ENCODE assay signal across 12 cellular contexts in the genomic region with DNA sequence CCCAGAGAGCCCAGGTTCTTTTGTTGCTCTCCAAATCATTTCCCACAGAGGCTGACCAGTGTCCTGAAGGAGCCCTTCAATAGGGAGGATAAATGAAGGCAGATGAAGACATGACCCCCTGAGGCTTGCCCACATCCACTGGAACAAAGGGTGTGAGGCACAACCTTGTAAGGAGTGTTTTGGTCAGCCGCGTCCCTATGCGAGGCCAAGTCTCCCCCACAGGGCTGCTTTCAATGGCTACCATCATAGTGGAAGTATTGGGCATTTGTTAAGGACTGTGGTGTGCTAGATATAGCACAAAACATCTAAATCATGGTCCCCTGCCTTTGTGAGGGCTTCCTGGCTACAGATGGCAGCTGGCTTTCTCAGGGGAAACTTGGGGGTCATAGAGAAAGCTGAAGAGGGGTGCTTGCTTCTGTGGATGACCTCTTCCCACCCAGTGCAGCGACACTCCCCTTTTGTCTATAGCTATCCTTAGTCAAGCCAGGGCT.
DNase-seq lines count a peak whose midpoint lies in the region; ATAC-seq and TF ChIP-seq lines count a peak whose summit lies in the region.
"Had no signal": no experiment of that assay in that cellular context is flagged by ENCODE, and none has a peak within 500 bp of the region (broad histone marks: within the 10 kb centered on the region; RNA-seq: fewer than 3 reads in every experiment).

No MANE protein-coding gene starts in this region.

- peak overlapping the region; percentile 69 to 77; a peak in 3 of 4 replicates for H3K27ac ChIP-seq in SK-N-SH (ENCODE audit: low read depth in 2 of 2, low read length in 1 of 2)
- H3K27ac ChIP-seq in dorsolateral prefrontal cortex: peak overlapping the region in 40 of 59 donors; percentile 2 to 81 (median 52)
- peak overlapping the region; percentile 51 for H3K27ac ChIP-seq in upper lobe of right lung
- H3K27ac ChIP-seq in CD4-positive, alpha-beta memory T cell (ENCODE audit: low read depth, low read length): no peak overlapping the region
- H3K27ac ChIP-seq: 22Rv1 had no signal

- no peak overlapping the region for H2AFZ ChIP-seq in SK-N-SH (ENCODE audit: low read depth)

- peak overlapping the region; percentile 3; the same call in 1 of the 2 replicates for H3K9ac ChIP-seq in SK-N-SH

- 0 out of 2 replicates have a peak overlapping the region, but pooled peaks have one; percentile 10 for H3K4me2 ChIP-seq in SK-N-SH

- H3K9me2 ChIP-seq in SK-N-SH: no peaks in the 10 kb centered on the region

- peaks cover 6% of the 10 kb centered on the region for H3K27me3 Mint-ChIP-seq in nephron progenitor cell (ENCODE audit: low read depth, poor library complexity)
- H3K27me3 Mint-ChIP-seq in CD4-positive, alpha-beta memory T cell: no peaks in the 10 kb centered on the region
- H3K27me3 Mint-ChIP-seq: activated CD4-positive, alpha-beta T cell treated with anti-CD3 and anti-CD28 coated beads for 36 hours had no signal

- 100% methylated on average over 1 of the region's 4 CpGs for WGBS in SK-N-SH (ENCODE audit: low lambda C conversion rate)

- H3K27me3 ChIP-seq in SK-N-SH (ENCODE audit: insufficient read depth) (no peaks in the 10 kb centered on the region), dorsolateral prefrontal cortex (no peaks in the 10 kb centered on the region), upper lobe of right lung (no peaks in the 10 kb centered on the region)
- H3K27me3 ChIP-seq in CD4-positive, alpha-beta memory T cell (ENCODE audit: insufficient read depth, low read length): no peaks in the 10 kb centered on the region

- no peak for TF ChIP-seq RAD21 in SK-N-SH (IDR thresholded peaks at IDR 0.05; ENCODE audit: low read length)

- no peaks in the 10 kb centered on the region for H3K79me2 ChIP-seq in SK-N-SH (ENCODE audit: insufficient read depth)

- POLR2A ChIA-PET in SK-N-SH (lab: Yijun Ruan, JAX): no interaction called here
- POLR2A ChIA-PET in CD4-positive, alpha-beta memory T cell (lab: Charles Lee; ENCODE audit: partially characterized antibody): no interaction called here

- H3K4me1 ChIP-seq in SK-N-SH (ENCODE audit: control insufficient read depth in 1 of 2, insufficient read depth in 2 of 2, low read depth in 1 of 2, low read length in 1 of 2): peaks cover 4 to 16% of the 10 kb centered on the region in 2 experiments; a peak in 3 of 4 replicates
- H3K4me1 ChIP-seq in upper lobe of right lung: peaks cover 17% of the 10 kb centered on the region
- H3K4me1 ChIP-seq in CD4-positive, alpha-beta memory T cell (ENCODE audit: insufficient read depth, low read length): peaks cover 2% of the 10 kb centered on the region
- H3K4me1 ChIP-seq: prostate gland had no signal

- H3K27ac Mint-ChIP-seq in nephron progenitor cell: peak overlapping the region; percentile 31
- no peak overlapping the region for H3K27ac Mint-ChIP-seq in CD4-positive, alpha-beta memory T cell
- H3K27ac Mint-ChIP-seq: activated CD4-positive, alpha-beta T cell treated with anti-CD3 and anti-CD28 coated beads for 36 hours had no signal

- TF ChIP-seq CTCF in SK-N-SH (IDR thresholded peaks at IDR 0.05) (no peak), dorsolateral prefrontal cortex (IDR thresholded peaks at IDR 0.05 in 54 of 56, conservative IDR thresholded peaks at IDR 0.05 in 2 of 56; ENCODE audit: low read depth in 1 of 56, partially characterized antibody in 56 of 56) (no peak), nephron progenitor cell (IDR thresholded peaks at IDR 0.05) (no peak), upper lobe of right lung (IDR thresholded peaks at IDR 0.05) (no peak)

- H3F3A ChIP-seq in SK-N-SH (replicated peaks; ENCODE audit: insufficient read depth): no peaks in the 10 kb centered on the region

- ATAC-seq in SK-N-SH treated with all-trans-retinoic acid at 6 μM for 48 hours (no peak; the same call in 2 of the 3 replicates), upper lobe of right lung (no peak), GM21717 (IDR thresholded peaks at IDR 0.05; ENCODE audit: unreplicated experiment) (no peak)

- no peak for TF ChIP-seq EP300 in SK-N-SH (IDR thresholded peaks at IDR 0.05; ENCODE audit: borderline replicate concordance in 1 of 2, low read depth in 1 of 2, low read length in 1 of 2)

- H3K36me3 ChIP-seq in SK-N-SH (replicated peaks in 1 of 2; ENCODE audit: control insufficient read depth in 1 of 2, insufficient read depth in 2 of 2, low read length in 1 of 2) (no peaks in the 10 kb centered on the region), upper lobe of right lung (no peaks in the 10 kb centered on the region)
- no peaks in the 10 kb centered on the region for H3K36me3 ChIP-seq in CD4-positive, alpha-beta memory T cell (ENCODE audit: insufficient read depth, low read length)
- H3K36me3 ChIP-seq: prostate gland had no signal

- intact Hi-C loops in dorsolateral prefrontal cortex (cut with DNase I) (no loop called here), upper lobe of right lung (cut with DNase I) (no loop called here)
- intact Hi-C loops in CD4-positive, alpha-beta memory T cell (cut with micrococcal nuclease): no loop called here

- H3K36me3 Mint-ChIP-seq in nephron progenitor cell (ENCODE audit: low read depth): peaks cover 6% of the 10 kb centered on the region
- H3K36me3 Mint-ChIP-seq in CD4-positive, alpha-beta memory T cell: peaks cover 0 to 4% of the 10 kb centered on the region in 2 donors

- peaks cover 82% of the 10 kb centered on the region for H3K4me1 Mint-ChIP-seq in nephron progenitor cell
- H3K4me1 Mint-ChIP-seq in CD4-positive, alpha-beta memory T cell: peaks cover 13 to 20% (median 15%) of the 10 kb centered on the region in 4 donors

- CTCF ChIA-PET in SK-N-SH (lab: Yijun Ruan, JAX): interaction anchor here (1.4 kb wide), 1 partner anchor 312 kb away, joined by 4 read pairs; no protein-coding TSS in a partner anchor
- CTCF ChIA-PET in CD4-positive, alpha-beta memory T cell (lab: Charles Lee; ENCODE audit: partially characterized antibody): interaction anchor here (1.0 to 1.1 kb wide), 2 partner anchors 9 to 15 kb away, joined by 3 to 4 read pairs; no protein-coding TSS in a partner anchor

- no peak overlapping the region for H3K4me3 Mint-ChIP-seq in nephron progenitor cell
- peak overlapping the region in 1 of 8 donors; percentile 9 for H3K4me3 Mint-ChIP-seq in CD4-positive, alpha-beta memory T cell
- H3K4me3 Mint-ChIP-seq: activated CD4-positive, alpha-beta T cell treated with anti-CD3 and anti-CD28 coated beads for 36 hours had no signal

- no peaks in the 10 kb centered on the region for H4K20me1 ChIP-seq in SK-N-SH (ENCODE audit: insufficient read depth)

- no peak overlapping the region for H3K4me3 ChIP-seq in SK-N-SH (ENCODE audit: low read depth in 2 of 2, low read length in 1 of 2)
- H3K4me3 ChIP-seq in dorsolateral prefrontal cortex: no peak overlapping the region
- no peak overlapping the region for H3K4me3 ChIP-seq in upper lobe of right lung
- H3K4me3 ChIP-seq in CD4-positive, alpha-beta memory T cell (ENCODE audit: low read length in 2 of 2): no peak overlapping the region
- H3K4me3 ChIP-seq: prostate gland had no signal

- no peaks in the 10 kb centered on the region for H3K9me3 ChIP-seq in SK-N-SH
- no peaks in the 10 kb centered on the region for H3K9me3 ChIP-seq in upper lobe of right lung
- no peaks in the 10 kb centered on the region for H3K9me3 ChIP-seq in CD4-positive, alpha-beta memory T cell (ENCODE audit: control insufficient read depth in 1 of 2, low read length in 2 of 2)
- H3K9me3 ChIP-seq: prostate gland had no signal

- DNase-seq in SK-N-SH (no peak), dorsolateral prefrontal cortex (no peak), nephron progenitor cell (no peak), upper lobe of right lung (no peak)
- no peak for DNase-seq in CD4-positive, alpha-beta memory T cell
- DNase-seq in activated effector memory CD4-positive, alpha-beta T cell treated with Interleukin-2 at 50 U/mL for 16 hours: no peak
- DNase-seq: glutamatergic neuron had no signal

- no peaks in the 10 kb centered on the region for H3K9me3 Mint-ChIP-seq in nephron progenitor cell
- no peaks in the 10 kb centered on the region for H3K9me3 Mint-ChIP-seq in CD4-positive, alpha-beta memory T cell

TF ChIP-seq in SK-N-SH, 30 proteins besides CTCF, POLR2A, EP300 and RAD21 (continues in another document):
- TF ChIP-seq YY1 (IDR thresholded peaks at IDR 0.05; ENCODE audit: low read depth) (no peak), TAF1 (IDR thresholded peaks at IDR 0.05; ENCODE audit: borderline replicate concordance, low read depth, low read length) (no peak), RXRA (IDR thresholded peaks at IDR 0.05; ENCODE audit: borderline replicate concordance, low read depth) (no peak), FOXJ3 (CRISPR knock-in tag; IDR thresholded peaks at IDR 0.05) (no peak), CHD2 (IDR thresholded peaks at IDR 0.05; ENCODE audit: low read length, partially characterized antibody) (no peak), SMC3 (IDR thresholded peaks at IDR 0.05; ENCODE audit: low read depth, low read length) (no peak), ELF1 (IDR thresholded peaks at IDR 0.05) (no peak), EZH2phosphoT487 (IDR thresholded peaks at IDR 0.05; ENCODE audit: borderline replicate concordance, low read depth) (no peak)
- TF ChIP-seq, protein P1, sequence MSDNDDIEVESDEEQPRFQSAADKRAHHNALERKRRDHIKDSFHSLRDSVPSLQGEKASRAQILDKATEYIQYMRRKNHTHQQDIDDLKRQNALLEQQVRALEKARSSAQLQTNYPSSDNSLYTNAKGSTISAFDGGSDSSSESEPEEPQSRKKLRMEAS (IDR thresholded peaks at IDR 0.05; ENCODE audit: low read depth): no peak

TF ChIP-seq in SK-N-SH treated with all-trans-retinoic acid at 6 μM for 48 hours, 23 proteins besides CTCF, POLR2A, EP300 and RAD21 (continues in another document):
- TF ChIP-seq SNAI2 (CRISPR knock-in tag; IDR thresholded peaks at IDR 0.05): no peak
- TF ChIP-seq ZNF8 (CRISPR knock-in tag; IDR thresholded peaks at IDR 0.05): no peak
- no peak for TF ChIP-seq ZC3H10 (CRISPR knock-in tag; IDR thresholded peaks at IDR 0.05)
- TF ChIP-seq ZFP3 (CRISPR knock-in tag; IDR thresholded peaks at IDR 0.05): no peak
